25 cellular contexts compared by ENCODE assay signal in genomic region chr3:49300595-49300994, GRCh38. TPM values are rescaled to one million over a fixed set of nuclear protein-coding genes. Genes with fewer than 3 reads are reported as not detected.
A peak's percentile ranks its signal among the peaks of the same experiment; 100 is the strongest.
DNase-seq lines count a peak whose midpoint lies in the region; ATAC-seq and TF ChIP-seq lines count a peak whose summit lies in the region.
"Had no signal": no experiment of that assay in that cellular context is flagged by ENCODE, and none has a peak within 500 bp of the region (broad histone marks: within the 10 kb centered on the region; RNA-seq: fewer than 3 reads in every experiment).

No MANE protein-coding gene starts in this region.

- ATAC-seq in activated naive CD8-positive, alpha-beta T cell treated with anti-CD3 and anti-CD28 coated beads, Interleukin-2, amount 50 U/mL, for 24 hours, result no peak
- ATAC-seq in CD8-positive, alpha-beta T cell, result no peak
- ATAC-seq in activated T-helper 17 cell treated with anti-CD3 and anti-CD28 coated beads, Interleukin-2, amount 50 U/mL, for 72 hours (replicated peaks), result no peak
- no peak for ATAC-seq in stimulated activated effector memory CD8-positive, alpha-beta T cell treated with anti-CD3 and anti-CD28 coated beads, Interleukin-12 subunit alpha, Interleukin-12 subunit beta, amount 100 ng/mL, for 72 hours
- ATAC-seq: GM23338, Right ventricle myocardium inferior had no signal

- CTCF ChIA-PET in CD8-positive, alpha-beta T cell (lab: Charles Lee), result interaction anchor here (1.9 kb wide), 1 partner anchor 149 kb away, joined by 6 read pairs; no protein-coding TSS in a partner anchor

- no peak overlapping the region for H3K4me3 ChIP-seq in CD8-positive, alpha-beta T cell (ENCODE audit: low read depth, low read length)
- H3K4me3 ChIP-seq: GM23338, HAP-1, SJSA1 had no signal

- peak overlapping the region; percentile 59 for H3K27ac Mint-ChIP-seq in activated naive CD8-positive, alpha-beta T cell
- no peak overlapping the region for H3K27ac Mint-ChIP-seq in activated naive CD8-positive, alpha-beta T cell treated with anti-CD3 and anti-CD28 coated beads, Interleukin-2, amount 50 U/mL, for 24 hours
- peak overlapping the region; percentile 16 for H3K27ac Mint-ChIP-seq in CD8-positive, alpha-beta T cell
- H3K27ac Mint-ChIP-seq in activated T-helper 17 cell treated with anti-CD3 and anti-CD28 coated beads, Interleukin-2, amount 50 U/mL, for 72 hours, result peak overlapping the region; percentile 48
- H3K27ac Mint-ChIP-seq in stimulated activated effector memory CD8-positive, alpha-beta T cell treated with anti-CD3 and anti-CD28 coated beads, Interleukin-12 subunit alpha, Interleukin-12 subunit beta, amount 100 ng/mL, for 72 hours, result peak overlapping the region; percentile 69
- H3K27ac Mint-ChIP-seq: GM23338, HFFc6 had no signal

- H3K9me3 ChIP-seq in CD8-positive, alpha-beta T cell (ENCODE audit: low read length), result no peaks in the 10 kb centered on the region
- H3K9me3 ChIP-seq: Caco-2, HAP-1, SJSA1 had no signal

- no peaks in the 10 kb centered on the region for H3K9me3 Mint-ChIP-seq in activated naive CD8-positive, alpha-beta T cell (ENCODE audit: low read depth)
- no peaks in the 10 kb centered on the region for H3K9me3 Mint-ChIP-seq in activated naive CD8-positive, alpha-beta T cell treated with anti-CD3 and anti-CD28 coated beads, Interleukin-2, amount 50 U/mL, for 24 hours
- no peaks in the 10 kb centered on the region for H3K9me3 Mint-ChIP-seq in CD8-positive, alpha-beta T cell
- no peaks in the 10 kb centered on the region for H3K9me3 Mint-ChIP-seq in activated T-helper 17 cell treated with anti-CD3 and anti-CD28 coated beads, Interleukin-2, amount 50 U/mL, for 72 hours
- no peaks in the 10 kb centered on the region for H3K9me3 Mint-ChIP-seq in stimulated activated effector memory CD8-positive, alpha-beta T cell treated with anti-CD3 and anti-CD28 coated beads, Interleukin-12 subunit alpha, Interleukin-12 subunit beta, amount 100 ng/mL, for 72 hours
- H3K9me3 Mint-ChIP-seq: CD4-positive, alpha-beta memory T cell; GM23338; HFFc6 had no signal

- no peak overlapping the region for H3K4me3 Mint-ChIP-seq in activated naive CD8-positive, alpha-beta T cell
- no peak overlapping the region for H3K4me3 Mint-ChIP-seq in activated naive CD8-positive, alpha-beta T cell treated with anti-CD3 and anti-CD28 coated beads, Interleukin-2, amount 50 U/mL, for 24 hours
- H3K4me3 Mint-ChIP-seq in CD8-positive, alpha-beta T cell, result no peak overlapping the region
- H3K4me3 Mint-ChIP-seq in activated T-helper 17 cell treated with anti-CD3 and anti-CD28 coated beads, Interleukin-2, amount 50 U/mL, for 72 hours, result no peak overlapping the region
- H3K4me3 Mint-ChIP-seq in stimulated activated effector memory CD8-positive, alpha-beta T cell treated with anti-CD3 and anti-CD28 coated beads, Interleukin-12 subunit alpha, Interleukin-12 subunit beta, amount 100 ng/mL, for 72 hours, result no peak overlapping the region
- H3K4me3 Mint-ChIP-seq: CD4-positive, alpha-beta memory T cell; GM23338; HFFc6 had no signal

- H3K36me3 ChIP-seq in CD8-positive, alpha-beta T cell (ENCODE audit: insufficient read depth, low read length), result peaks cover 52% of the 10 kb centered on the region

- H3K4me1 ChIP-seq in CD8-positive, alpha-beta T cell (ENCODE audit: insufficient read depth, low read length), result no peaks in the 10 kb centered on the region
- H3K4me1 ChIP-seq: Caco-2, HAP-1, SJSA1 had no signal

- no peak for DNase-seq in activated naive CD8-positive, alpha-beta T cell treated with anti-CD3 and anti-CD28 coated beads, Interleukin-2, amount 50 U/mL, for 24 hours
- no peak for DNase-seq in CD8-positive, alpha-beta T cell
- DNase-seq in stimulated activated effector memory CD8-positive, alpha-beta T cell treated with anti-CD3 and anti-CD28 coated beads, Interleukin-12 subunit alpha, Interleukin-12 subunit beta, amount 100 ng/mL, for 72 hours (ENCODE audit: low spot score in 2 of 2), result no peak
- DNase-seq in activated effector memory CD4-positive, alpha-beta T cell treated with anti-CD3 and anti-CD28 coated beads, Interleukin-2, amount 50 U/mL, for 16 hours, result no peak
- DNase-seq in NOMO-1 treated with dmso at 0.1 percent for 144 hours (lab: John Stamatoyannopoulos, UW; ENCODE audit: unreplicated experiment), result no peak
- DNase-seq: C1 segment of cervical spinal cord; Caco-2; CD4-positive, alpha-beta memory T cell; GDM1; HFFc6; NCI-H1048; NCI-H1417; NCI-H1694 treated with DMSO at 0.1 percent for 48 hours; NCI-H2081; NCI-H2171; NCI-H226; NCI-H510A; NCI-H69; OCI-M1 had no signal

- H3K4me1 Mint-ChIP-seq in activated naive CD8-positive, alpha-beta T cell (ENCODE audit: low read depth), result no peaks in the 10 kb centered on the region
- no peaks in the 10 kb centered on the region for H3K4me1 Mint-ChIP-seq in activated naive CD8-positive, alpha-beta T cell treated with anti-CD3 and anti-CD28 coated beads, Interleukin-2, amount 50 U/mL, for 24 hours
- no peaks in the 10 kb centered on the region for H3K4me1 Mint-ChIP-seq in CD8-positive, alpha-beta T cell (ENCODE audit: low read depth)
- H3K4me1 Mint-ChIP-seq in activated T-helper 17 cell treated with anti-CD3 and anti-CD28 coated beads, Interleukin-2, amount 50 U/mL, for 72 hours, result no peaks in the 10 kb centered on the region
- H3K4me1 Mint-ChIP-seq in stimulated activated effector memory CD8-positive, alpha-beta T cell treated with anti-CD3 and anti-CD28 coated beads, Interleukin-12 subunit alpha, Interleukin-12 subunit beta, amount 100 ng/mL, for 72 hours, result no peaks in the 10 kb centered on the region
- H3K4me1 Mint-ChIP-seq: GM23338 had no signal

- intact Hi-C loops in CD8-positive, alpha-beta T cell (cut with DNase I, micrococcal nuclease), result no loop called here

- H3K36me3 Mint-ChIP-seq in activated naive CD8-positive, alpha-beta T cell, result peaks cover 3% of the 10 kb centered on the region
- peaks cover 39% of the 10 kb centered on the region for H3K36me3 Mint-ChIP-seq in activated naive CD8-positive, alpha-beta T cell treated with anti-CD3 and anti-CD28 coated beads, Interleukin-2, amount 50 U/mL, for 24 hours (ENCODE audit: low read depth)
- peaks cover 81% of the 10 kb centered on the region for H3K36me3 Mint-ChIP-seq in CD8-positive, alpha-beta T cell
- H3K36me3 Mint-ChIP-seq in activated T-helper 17 cell treated with anti-CD3 and anti-CD28 coated beads, Interleukin-2, amount 50 U/mL, for 72 hours (ENCODE audit: low read depth), result peaks cover 96% of the 10 kb centered on the region
- peaks cover 100% of the 10 kb centered on the region for H3K36me3 Mint-ChIP-seq in stimulated activated effector memory CD8-positive, alpha-beta T cell treated with anti-CD3 and anti-CD28 coated beads, Interleukin-12 subunit alpha, Interleukin-12 subunit beta, amount 100 ng/mL, for 72 hours

- POLR2A ChIA-PET in CD8-positive, alpha-beta T cell (lab: Charles Lee), result no interaction called here

- no peaks in the 10 kb centered on the region for H3K27me3 Mint-ChIP-seq in activated naive CD8-positive, alpha-beta T cell
- H3K27me3 Mint-ChIP-seq in activated naive CD8-positive, alpha-beta T cell treated with anti-CD3 and anti-CD28 coated beads, Interleukin-2, amount 50 U/mL, for 24 hours, result no peaks in the 10 kb centered on the region
- no peaks in the 10 kb centered on the region for H3K27me3 Mint-ChIP-seq in CD8-positive, alpha-beta T cell (ENCODE audit: low read depth)
- H3K27me3 Mint-ChIP-seq in activated T-helper 17 cell treated with anti-CD3 and anti-CD28 coated beads, Interleukin-2, amount 50 U/mL, for 72 hours, result no peaks in the 10 kb centered on the region
- H3K27me3 Mint-ChIP-seq: CD4-positive, alpha-beta memory T cell had no signal

- no peak for TF ChIP-seq CTCF in CD8-positive, alpha-beta T cell (IDR thresholded peaks at IDR 0.05)

- H3K27ac ChIP-seq in CD8-positive, alpha-beta T cell (ENCODE audit: low read depth, low read length), result no peak overlapping the region
- H3K27ac ChIP-seq: SJSA1 had no signal

- H3K27me3 ChIP-seq in CD8-positive, alpha-beta T cell (ENCODE audit: insufficient read depth, low read length), result no peaks in the 10 kb centered on the region
- H3K27me3 ChIP-seq: SJSA1 had no signal

RNA-seq across cellular contexts. Expression of gene C3orf62, which starts 23.6 kb away (rescaled TPM):
- total RNA-seq in CD8-positive, alpha-beta T cell, result 1 to 10 TPM; 7.1 to 7.3 TPM
- 1 to 10 TPM; 9.3 to 9.4 TPM for total RNA-seq in activated T-helper 17 cell treated with anti-CD3 and anti-CD28 coated beads, Interleukin-2, amount 50 U/mL, for 72 hours

RNA-seq across cellular contexts. Expression of gene USP4, which starts 39.3 kb away (rescaled TPM):
- total RNA-seq in CD8-positive, alpha-beta T cell, result 10 to 100 TPM; 78.0 to 92.4 TPM
- total RNA-seq in activated T-helper 17 cell treated with anti-CD3 and anti-CD28 coated beads, Interleukin-2, amount 50 U/mL, for 72 hours, result 10 to 100 TPM; 69.1 to 69.2 TPM

RNA-seq across cellular contexts. Expression of gene GPX1, which starts 57.6 kb away (rescaled TPM):
- 10 to 100 TPM; 24.4 to 27.8 TPM for total RNA-seq in CD8-positive, alpha-beta T cell
- total RNA-seq in activated T-helper 17 cell treated with anti-CD3 and anti-CD28 coated beads, Interleukin-2, amount 50 U/mL, for 72 hours, result 100 to 1,000 TPM; 133 to 221 TPM

Comparison
In these comparisons a context has a peak if more than half of its experiments do, and no peak if none do; other contexts are left out.
1. RNA of gene GPX1, which starts 57.6 kb away (total RNA-seq): 133 to 221 TPM in activated T-helper 17 cell treated with anti-CD3 and anti-CD28 coated beads, Interleukin-2, amount 50 U/mL, for 72 hours; 24.4 to 27.8 TPM in CD8-positive, alpha-beta T cell; every median in the first group is over 4 times any median in the second.